ENCODE assay signal across 28 cellular contexts in the genomic region with DNA sequence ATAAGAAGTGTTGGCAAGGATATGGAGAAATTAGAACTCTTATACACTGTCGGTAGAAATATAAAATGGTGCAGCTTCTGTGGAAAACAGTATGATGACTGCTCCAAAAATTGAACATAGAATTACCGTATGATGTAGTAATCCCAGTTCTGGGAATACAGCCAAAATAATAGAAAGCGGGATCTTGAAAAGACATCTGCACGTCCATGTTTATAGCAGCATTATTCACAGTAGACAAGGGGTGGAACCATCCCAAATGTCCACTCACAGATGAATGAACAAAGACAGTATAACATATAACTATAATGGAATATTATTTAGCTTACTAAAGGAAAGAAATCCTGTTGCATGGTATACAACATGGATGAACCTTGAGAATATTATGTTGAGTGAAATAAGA.
A peak's percentile ranks its signal among the peaks of the same experiment; 100 is the strongest.
DNase-seq lines count a peak whose midpoint lies in the region; ATAC-seq and TF ChIP-seq lines count a peak whose summit lies in the region.
"Had no signal": no experiment of that assay in that cellular context is flagged by ENCODE, and none has a peak within 500 bp of the region (broad histone marks: within the 10 kb centered on the region; RNA-seq: fewer than 3 reads in every experiment).

No MANE protein-coding gene starts in this region.

- ATAC-seq in naive thymus-derived CD4-positive, alpha-beta T cell = no peak
- ATAC-seq in gastrocnemius medialis = no peak
- ATAC-seq: activated CD8-positive, alpha-beta memory T cell treated with anti-CD3 and anti-CD28 coated beads, Interleukin-2, amount 10 ng/mL, durations not matched to agents 7 days and 5 days; activated naive CD4-positive, alpha-beta T cell treated with anti-CD3 and anti-CD28 coated beads, Interleukin-2, amount 50 U/mL, for 72 hours; left lung; psoas muscle had no signal

- in situ Hi-C loops in gastrocnemius medialis (cut with MboI; ENCODE audit: low sequenced_read_pairs in 4 of 4) = no loop called here

- H3K4me3 Mint-ChIP-seq in naive thymus-derived CD4-positive, alpha-beta T cell = no peak overlapping the region
- H3K4me3 Mint-ChIP-seq: activated CD8-positive, alpha-beta memory T cell treated with anti-CD3 and anti-CD28 coated beads, Interleukin-2, amount 10 ng/mL, durations not matched to agents 7 days and 5 days; activated T-helper 1 cell treated with anti-CD3 and anti-CD28 coated beads, Interleukin-12 subunit alpha, Interleukin-12 subunit beta, Interleukin-2, Interleukin-4 antibody, amounts not matched to agents 30 ng/mL and 10 ng/mL and 1 ng/mL, durations not matched to agents 14 hours and 24 hours and 36 hours; CD8-positive, alpha-beta memory T cell; H9 had no signal

- no peak for TF ChIP-seq CTCF in gastrocnemius medialis (IDR thresholded peaks at IDR 0.05 in 4 of 5, conservative IDR thresholded peaks at IDR 0.05 in 1 of 5)

- H3K36me3 ChIP-seq in naive thymus-derived CD4-positive, alpha-beta T cell (ENCODE audit: control insufficient read depth in 2 of 3, insufficient read depth in 3 of 3, low read length in 3 of 3) = no peaks in the 10 kb centered on the region
- H3K36me3 ChIP-seq in gastrocnemius medialis = no peaks in the 10 kb centered on the region
- H3K36me3 ChIP-seq: ascending aorta, left lung, thyroid gland had no signal

- H3K4me1 ChIP-seq in naive thymus-derived CD4-positive, alpha-beta T cell (ENCODE audit: control insufficient read depth in 2 of 2, insufficient read depth in 2 of 2, low read length in 2 of 2) = no peaks in the 10 kb centered on the region
- no peaks in the 10 kb centered on the region for H3K4me1 ChIP-seq in gastrocnemius medialis
- H3K4me1 ChIP-seq: ascending aorta, left lung, psoas muscle, thyroid gland had no signal

- H3K4me3 ChIP-seq in naive thymus-derived CD4-positive, alpha-beta T cell (ENCODE audit: low read length) = no peak overlapping the region
- no peak overlapping the region for H3K4me3 ChIP-seq in gastrocnemius medialis
- H3K4me3 ChIP-seq: ascending aorta, left lung, psoas muscle, skin epidermis, thyroid gland had no signal

- intact Hi-C loops in naive thymus-derived CD4-positive, alpha-beta T cell (cut with micrococcal nuclease) = no loop called here
- intact Hi-C loops in gastrocnemius medialis (cut with DNase I; ENCODE audit: low total_unique reads) = no loop called here

- H3K36me3 Mint-ChIP-seq in naive thymus-derived CD4-positive, alpha-beta T cell = no peaks in the 10 kb centered on the region
- H3K36me3 Mint-ChIP-seq: activated CD8-positive, alpha-beta memory T cell treated with anti-CD3 and anti-CD28 coated beads, Interleukin-2, amount 10 ng/mL, durations not matched to agents 7 days and 5 days; activated naive CD4-positive, alpha-beta T cell treated with anti-CD3 and anti-CD28 coated beads, Interleukin-2, amount 50 U/mL, for 72 hours; CD8-positive, alpha-beta memory T cell had no signal

- H3K27me3 Mint-ChIP-seq in naive thymus-derived CD4-positive, alpha-beta T cell = peaks cover 0 to 6% (median 2%) of the 10 kb centered on the region in 5 donors
- H3K27me3 Mint-ChIP-seq: activated CD8-positive, alpha-beta memory T cell treated with anti-CD3 and anti-CD28 coated beads, Interleukin-2, amount 10 ng/mL, durations not matched to agents 7 days and 5 days; CD8-positive, alpha-beta memory T cell had no signal

- CTCF ChIA-PET in naive thymus-derived CD4-positive, alpha-beta T cell (lab: Charles Lee) = no interaction called here

- DNase-seq in DMS153 (lab: John Stamatoyannopoulos, UW) = peak; percentile 54
- DNase-seq in NCI-H2081 treated with DMSO at 0.1 percent for 48 hours (lab: John Stamatoyannopoulos, UW) = peak; percentile 51
- peak; percentile 31 to 46 for DNase-seq in SHP77 (lab: John Stamatoyannopoulos, UW)
- peak; percentile 73 for DNase-seq in medulla oblongata (ENCODE audit: extremely low spot score)
- no peak for DNase-seq in naive thymus-derived CD4-positive, alpha-beta T cell
- no peak for DNase-seq in gastrocnemius medialis
- no peak for DNase-seq in NCI-H526 treated with DMSO at 0.1 percent for 48 hours (lab: John Stamatoyannopoulos, UW)
- DNase-seq in activated naive CD4-positive, alpha-beta T cell treated with anti-CD3 and anti-CD28 coated beads, Interleukin-2, amount 50 U/mL, for 16 hours = no peak
- DNase-seq: activated CD4-positive, alpha-beta T cell treated with anti-CD3 and anti-CD28 coated beads for 48 hours; activated CD8-positive, alpha-beta memory T cell treated with anti-CD3 and anti-CD28 coated beads, Interleukin-2, amount 10 ng/mL, durations not matched to agents 7 days and 5 days; CD8-positive, alpha-beta memory T cell; cerebellar nuclear complex; effector CD4-positive, alpha-beta T cell; erythroblast; H9; Karpas-422; left lung; NCI-H1092; NCI-H510A treated with DMSO at 0.1 percent for 48 hours; psoas muscle; SIG-M5; stimulated activated CD4-positive, alpha-beta T cell treated with anti-CD3 and anti-CD28 coated beads, Interleukin-2, amount 100 ng/mL, for 24 hours; stimulated activated naive CD4-positive, alpha-beta T cell; thyroid gland had no signal

- no peaks in the 10 kb centered on the region for H3K27me3 ChIP-seq in naive thymus-derived CD4-positive, alpha-beta T cell (ENCODE audit: control insufficient read depth in 2 of 2, insufficient read depth in 2 of 2, low read length in 2 of 2)
- H3K27me3 ChIP-seq in gastrocnemius medialis = no peaks in the 10 kb centered on the region
- H3K27me3 ChIP-seq: ascending aorta, thyroid gland had no signal

- H3K9me3 ChIP-seq in naive thymus-derived CD4-positive, alpha-beta T cell (ENCODE audit: control insufficient read depth in 2 of 3, low read length in 3 of 3) = no peaks in the 10 kb centered on the region
- H3K9me3 ChIP-seq in gastrocnemius medialis = no peaks in the 10 kb centered on the region
- H3K9me3 ChIP-seq: ascending aorta, psoas muscle, thyroid gland had no signal

- TF ChIP-seq POLR2A in gastrocnemius medialis (IDR thresholded peaks at IDR 0.05) = no peak

- H3K9me3 Mint-ChIP-seq in naive thymus-derived CD4-positive, alpha-beta T cell = peaks cover 0 to 12% (median 4%) of the 10 kb centered on the region in 11 donors
- H3K9me3 Mint-ChIP-seq: activated T-helper 1 cell treated with anti-CD3 and anti-CD28 coated beads, Interleukin-12 subunit alpha, Interleukin-12 subunit beta, Interleukin-2, Interleukin-4 antibody, amounts not matched to agents 30 ng/mL and 10 ng/mL and 1 ng/mL, durations not matched to agents 14 hours and 24 hours and 36 hours had no signal

- no peak overlapping the region for H3K27ac Mint-ChIP-seq in naive thymus-derived CD4-positive, alpha-beta T cell
- H3K27ac Mint-ChIP-seq: activated CD8-positive, alpha-beta memory T cell treated with anti-CD3 and anti-CD28 coated beads, Interleukin-2, amount 10 ng/mL, durations not matched to agents 7 days and 5 days; activated naive CD4-positive, alpha-beta T cell treated with anti-CD3 and anti-CD28 coated beads, Interleukin-2, amount 50 U/mL, for 72 hours; activated T-helper 1 cell treated with anti-CD3 and anti-CD28 coated beads, Interleukin-12 subunit alpha, Interleukin-12 subunit beta, Interleukin-2, Interleukin-4 antibody, amounts not matched to agents 30 ng/mL and 10 ng/mL and 1 ng/mL, durations not matched to agents 14 hours and 24 hours and 36 hours; CD8-positive, alpha-beta memory T cell; H9 had no signal

- no peaks in the 10 kb centered on the region for H3K4me1 Mint-ChIP-seq in naive thymus-derived CD4-positive, alpha-beta T cell
- H3K4me1 Mint-ChIP-seq: activated CD8-positive, alpha-beta memory T cell treated with anti-CD3 and anti-CD28 coated beads, Interleukin-2, amount 10 ng/mL, durations not matched to agents 7 days and 5 days; CD8-positive, alpha-beta memory T cell had no signal

- no peak overlapping the region for H3K27ac ChIP-seq in naive thymus-derived CD4-positive, alpha-beta T cell (ENCODE audit: low read depth, low read length)
- no peak overlapping the region for H3K27ac ChIP-seq in gastrocnemius medialis
- H3K27ac ChIP-seq: ascending aorta, left lung, psoas muscle, skin epidermis, thyroid gland had no signal

- POLR2A ChIA-PET in naive thymus-derived CD4-positive, alpha-beta T cell (lab: Charles Lee) = no interaction called here

Comparison
In these comparisons a context has a peak if more than half of its experiments do, and no peak if none do; other contexts are left out.
1. DNase-seq: peak in DMS153 (single experiment), NCI-H2081 treated with DMSO at 0.1 percent for 48 hours (single experiment), SHP77 (2 of 2) and medulla oblongata (single experiment); none in naive thymus-derived CD4-positive, alpha-beta T cell (0 of 9), gastrocnemius medialis (0 of 2), NCI-H526 treated with DMSO at 0.1 percent for 48 hours (single experiment) and activated naive CD4-positive, alpha-beta T cell treated with anti-CD3 and anti-CD28 coated beads, Interleukin-2, amount 50 U/mL, for 16 hours (single experiment).